In the genomic region with DNA sequence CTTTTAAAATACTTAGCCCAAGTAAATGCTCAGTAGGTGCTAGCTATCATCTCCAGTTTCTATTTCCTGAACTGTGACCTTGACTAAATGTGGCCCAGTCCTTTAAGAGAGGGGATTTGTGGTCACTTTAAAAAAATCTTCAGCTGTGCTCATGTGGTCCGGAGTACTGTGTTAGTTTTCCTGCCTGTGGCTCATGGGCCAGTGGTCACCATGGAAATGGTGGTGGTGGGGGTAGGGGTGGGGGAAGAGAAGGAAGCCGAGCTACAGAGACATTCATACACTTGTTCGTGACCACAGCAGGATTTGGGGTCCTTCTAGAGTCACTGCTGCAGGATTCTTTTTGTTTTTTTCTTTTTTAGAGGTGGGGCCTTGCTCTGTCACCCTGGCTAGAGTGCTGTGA, we compare ENCODE assay signal across 12 cellular contexts. TPM values are rescaled to one million over a fixed set of nuclear protein-coding genes. Genes with fewer than 3 reads are reported as not detected.
DNase-seq lines count a peak whose midpoint lies in the region; ATAC-seq, FAIRE-seq and TF ChIP-seq lines count a peak whose summit lies in the region.
"Had no signal": no experiment of that assay in that cellular context is flagged by ENCODE, and none has a peak within 500 bp of the region (broad histone marks: within the 10 kb centered on the region; RNA-seq: fewer than 3 reads in every experiment).

No MANE protein-coding gene starts in this region.

- peak overlapping the region; percentile 58 for H3K4me3 Mint-ChIP-seq in neural crest cell
- H3K4me3 Mint-ChIP-seq: CD8-positive, alpha-beta memory T cell; IgD-negative memory B cell; T-cell had no signal

- H3K79me2 ChIP-seq in GM12878 (ENCODE audit: control insufficient read depth, insufficient read depth, low read length) (no peaks in the 10 kb centered on the region), OCI-LY7 (ENCODE audit: insufficient read depth, low read depth, low read length) (no peaks in the 10 kb centered on the region)

- H3K27ac Mint-ChIP-seq in neural crest cell (ENCODE audit: unreplicated experiment), result peak overlapping the region; percentile 72
- H3K27ac Mint-ChIP-seq: CD8-positive, alpha-beta memory T cell; IgD-negative memory B cell; T-cell had no signal

- H3K4me1 Mint-ChIP-seq in neural crest cell, result peaks cover 38% of the 10 kb centered on the region
- H3K4me1 Mint-ChIP-seq: CD8-positive, alpha-beta memory T cell; IgD-negative memory B cell; T-cell had no signal

- TF ChIP-seq RAD21 in GM12878 (IDR thresholded peaks at IDR 0.05; ENCODE audit: insufficient read depth, low read depth, low read length), result no peak

- H2AFZ ChIP-seq in GM12878 (ENCODE audit: control insufficient read depth, low read depth, low read length) (no peak overlapping the region), OCI-LY7 (ENCODE audit: low read length) (no peak overlapping the region)

- DNase-seq in EH (ENCODE audit: low read depth) (peak; percentile 10), GM12878 (ENCODE audit: low read depth, low spot score) (no peak), neural crest cell (ENCODE audit: low read depth, low spot score) (no peak), OCI-LY7 (ENCODE audit: low spot score) (no peak), AG08395 (ENCODE audit: low spot score) (no peak)
- DNase-seq: CD8-positive, alpha-beta memory T cell; NCI-H2171 treated with DMSO at 0.1 percent for 48 hours; T-cell had no signal

- no peak overlapping the region for H3K9ac ChIP-seq in GM12878 (ENCODE audit: control insufficient read depth, insufficient read depth, low read length)

- intact Hi-C loops in GM12878 (cut with micrococcal nuclease; ENCODE audit: unreplicated experiment) (no loop called here), OCI-LY7 (cut with micrococcal nuclease; ENCODE audit: unreplicated experiment) (no loop called here)

- no peaks in the 10 kb centered on the region for H3K9me2 ChIP-seq in OCI-LY7 (ENCODE audit: insufficient read depth, low read length)

- no peaks in the 10 kb centered on the region for H3K9me3 ChIP-seq in KOPT-K1 (ENCODE audit: insufficient read depth, low read length, poor library complexity, severe bottlenecking)
- H3K9me3 ChIP-seq in GM12878 (replicated peaks; ENCODE audit: control insufficient read depth, insufficient read depth, low read length), result no peaks in the 10 kb centered on the region
- H3K9me3 ChIP-seq in OCI-LY7 (ENCODE audit: low read length), result no peaks in the 10 kb centered on the region
- H3K9me3 ChIP-seq: ascending aorta had no signal

- TF ChIP-seq CTCF in GM12878 (IDR thresholded peaks at IDR 0.05 in 2 of 3, conservative IDR thresholded peaks at IDR 0.05 in 1 of 3; ENCODE audit: control insufficient read depth in 2 of 3, extremely low read depth in 1 of 3, insufficient read depth in 1 of 3, low read depth in 3 of 3, low read length in 3 of 3) (no peak), neural crest cell (conservative IDR thresholded peaks at IDR 0.05) (no peak), OCI-LY7 (conservative IDR thresholded peaks at IDR 0.05; ENCODE audit: low read length) (no peak)

- POLR2A ChIA-PET in GM12878 (lab: Charles Lee) (no interaction called here), OCI-LY7 (lab: Charles Lee) (interaction anchor here (0.7 to 1.0 kb wide), 4 partner anchors 31 to 1217 kb away, joined by 3 to 4 read pairs (median 3); no protein-coding TSS in a partner anchor)

- no peak for FAIRE-seq in GM12878 (lab: Jason Lieb, UNC)

- H3K9me3 Mint-ChIP-seq in neural crest cell, result no peaks in the 10 kb centered on the region
- H3K9me3 Mint-ChIP-seq: CD8-positive, alpha-beta memory T cell; IgD-negative memory B cell; T-cell had no signal

- no peak overlapping the region for H3K4me2 ChIP-seq in GM12878 (ENCODE audit: control insufficient read depth, insufficient read depth)
- no peak overlapping the region for H3K4me2 ChIP-seq in OCI-LY7 (ENCODE audit: low read length)

- H3K36me3 Mint-ChIP-seq in neural crest cell (ENCODE audit: low read depth), result no peaks in the 10 kb centered on the region
- H3K36me3 Mint-ChIP-seq: CD8-positive, alpha-beta memory T cell; IgD-negative memory B cell; T-cell had no signal

- no peak overlapping the region for H3K4me3 ChIP-seq in GM12878
- no peak overlapping the region for H3K4me3 ChIP-seq in OCI-LY7 (ENCODE audit: low read depth, low read length, poor library complexity, severe bottlenecking)
- H3K4me3 ChIP-seq: ascending aorta had no signal

- in situ Hi-C loops in GM12878 (cut with MboI), result no loop called here

- no peaks in the 10 kb centered on the region for H3K27me3 Mint-ChIP-seq in neural crest cell (ENCODE audit: low read depth)
- H3K27me3 Mint-ChIP-seq: IgD-negative memory B cell had no signal

- H4K20me1 ChIP-seq in GM12878 (ENCODE audit: control insufficient read depth, insufficient read depth) (no peaks in the 10 kb centered on the region), OCI-LY7 (ENCODE audit: insufficient read depth, low read length) (no peaks in the 10 kb centered on the region)

- H3K4me1 ChIP-seq in GM12878 (ENCODE audit: control insufficient read depth, insufficient read depth, low read length) (no peaks in the 10 kb centered on the region), OCI-LY7 (ENCODE audit: insufficient read depth, low read length, poor library complexity, severe bottlenecking) (no peaks in the 10 kb centered on the region)
- H3K4me1 ChIP-seq: ascending aorta had no signal

- TF ChIP-seq POLR2A in GM12878 (IDR thresholded peaks at IDR 0.05; ENCODE audit: low read depth, low read length), result no peak

- BruUV-seq in GM12878 (replicated peaks; lab: Mats Ljungman, UMichigan), result no TSS peak
- no TSS peak for BruUV-seq in OCI-LY7 (replicated peaks; lab: Mats Ljungman, UMichigan)

- WGBS in GM12878 (ENCODE audit: insufficient coverage, insufficient replicate concordance, low lambda C conversion rate, missing lambda C conversion rate), result 13% methylated on average over 3 of the region's 3 CpGs

- RAD21 ChIA-PET in GM12878 (lab: Charles Lee; ENCODE audit: unreplicated experiment), result no interaction called here

- SMC1A ChIA-PET in GM12878 (lab: Charles Lee; ENCODE audit: uncharacterized antibody, unreplicated experiment), result no interaction called here

- ATAC-seq in GM12878 (no peak), GM18517 (IDR thresholded peaks at IDR 0.05; ENCODE audit: unreplicated experiment) (no peak)
- ATAC-seq: T-cell had no signal

- no peak for TF ChIP-seq EP300 in GM12878 (IDR thresholded peaks at IDR 0.05; ENCODE audit: borderline replicate concordance in 1 of 2, control insufficient read depth in 1 of 2, low read depth in 2 of 2, low read length in 2 of 2)

- CTCF ChIA-PET in GM12878 (lab: Yijun Ruan, JAX) (no interaction called here), OCI-LY7 (lab: Charles Lee; ENCODE audit: unreplicated experiment) (no interaction called here)

- no peaks in the 10 kb centered on the region for H3K36me3 ChIP-seq in KOPT-K1 (ENCODE audit: insufficient read depth, low read length)
- no peaks in the 10 kb centered on the region for H3K36me3 ChIP-seq in GM12878 (ENCODE audit: control insufficient read depth in 2 of 2, insufficient read depth in 2 of 2, low read length in 1 of 2)
- no peaks in the 10 kb centered on the region for H3K36me3 ChIP-seq in OCI-LY7 (ENCODE audit: insufficient read depth, low read length)
- H3K36me3 ChIP-seq: ascending aorta had no signal

- H3K27ac ChIP-seq in KOPT-K1 (ENCODE audit: low read depth, low read length, poor library complexity, severe bottlenecking), result peak overlapping the region; percentile 6
- H3K27ac ChIP-seq in GM12878 (ENCODE audit: control insufficient read depth, insufficient read depth), result no peak overlapping the region
- no peak overlapping the region for H3K27ac ChIP-seq in OCI-LY7 (ENCODE audit: low read depth, low read length, poor library complexity, severe bottlenecking)
- H3K27ac ChIP-seq: ascending aorta had no signal

- peaks cover 0 to 1% of the 10 kb centered on the region in 2 experiments; a peak in 2 of 4 replicates for H3K27me3 ChIP-seq in GM12878 (replicated peaks in 1 of 2; ENCODE audit: control insufficient read depth in 2 of 2, insufficient read depth in 2 of 2, low read length in 1 of 2)
- H3K27me3 ChIP-seq: ascending aorta had no signal

TF ChIP-seq in GM12878, 131 proteins besides CTCF, POLR2A, EP300 and RAD21 (continues in another document):
- TF ChIP-seq, protein P1, sequence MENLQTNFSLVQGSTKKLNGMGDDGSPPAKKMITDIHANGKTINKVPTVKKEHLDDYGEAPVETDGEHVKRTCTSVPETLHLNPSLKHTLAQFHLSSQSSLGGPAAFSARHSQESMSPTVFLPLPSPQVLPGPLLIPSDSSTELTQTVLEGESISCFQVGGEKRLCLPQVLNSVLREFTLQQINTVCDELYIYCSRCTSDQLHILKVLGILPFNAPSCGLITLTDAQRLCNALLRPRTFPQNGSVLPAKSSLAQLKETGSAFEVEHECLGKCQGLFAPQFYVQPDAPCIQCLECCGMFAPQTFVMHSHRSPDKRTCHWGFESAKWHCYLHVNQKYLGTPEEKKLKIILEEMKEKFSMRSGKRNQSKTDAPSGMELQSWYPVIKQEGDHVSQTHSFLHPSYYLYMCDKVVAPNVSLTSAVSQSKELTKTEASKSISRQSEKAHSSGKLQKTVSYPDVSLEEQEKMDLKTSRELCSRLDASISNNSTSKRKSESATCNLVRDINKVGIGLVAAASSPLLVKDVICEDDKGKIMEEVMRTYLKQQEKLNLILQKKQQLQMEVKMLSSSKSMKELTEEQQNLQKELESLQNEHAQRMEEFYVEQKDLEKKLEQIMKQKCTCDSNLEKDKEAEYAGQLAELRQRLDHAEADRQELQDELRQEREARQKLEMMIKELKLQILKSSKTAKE (IDR thresholded peaks at IDR 0.05; ENCODE audit: low read depth, poor library complexity, severe bottlenecking), result no peak

RNA-seq across cellular contexts. Expression of a gene that starts 25.7 kb away (rescaled TPM):
- total RNA-seq in GM12878 (2013; cell fraction: nucleolus; rRNA removed), result 17.3 and 20.4 TPM in 2 replicates
- total RNA-seq in GM12878 (2014; rRNA removed), result 5.9 and 7.6 TPM in 2 replicates
- 2.4 TPM in 2 replicates for total RNA-seq in GM12878 (2014; rRNA removed; fragmentation: Illumina TruSeq; extraction: Trizol)
- total RNA-seq in GM12878 (2021), result 11.6 and 11.7 TPM in 2 replicates
- polyA plus RNA-seq in GM12878 (2011; ENCODE audit: low read depth), result 1.5 TPM
- polyA plus RNA-seq in GM12878 (2011; rRNA removed), result 0.20 and 0.83 TPM in 2 replicates
- 0.79 and 0.84 TPM in 2 replicates for polyA plus RNA-seq in GM12878 (2011; cell fraction: cytosol; rRNA removed)
- 0.90 and 1.5 TPM in 2 replicates for polyA plus RNA-seq in GM12878 (2011; cell fraction: nucleus; rRNA removed)
- polyA plus RNA-seq in GM12878 (2012), result 2.9 and 3.1 TPM in 2 replicates
- polyA plus RNA-seq in GM12878 (2014; fragmentation: Illumina TruSeq; extraction: Trizol), result 1.6 and 3.2 TPM in 2 replicates
- polyA plus RNA-seq in GM12878 (2014; fragmentation: Nextera tagmentation; extraction: Ambion mirVana), result under 1 TPM; 0.35 to 0.42 TPM
- polyA plus RNA-seq in GM12878 (2014; rRNA removed), result 7.0 and 7.4 TPM in 2 replicates
- 1 to 10 TPM in 1 of 2 experiments, under 1 TPM in 1; 0.79 to 2.1 TPM for polyA plus RNA-seq in GM12878 (2016; fragmentation: Nextera tagmentation; extraction: Ambion mirVana)
- 1.1 TPM in 2 replicates for polyA minus RNA-seq in GM12878 (2011; rRNA and poly(A)+ RNA removed)
- polyA minus RNA-seq in GM12878 (2011; cell fraction: cytosol; rRNA and poly(A)+ RNA removed), result 0.73 and 0.80 TPM in 2 replicates
- 0.36 and 0.96 TPM in 2 replicates for polyA minus RNA-seq in GM12878 (2011; cell fraction: nucleus; rRNA and poly(A)+ RNA removed)
- 5.7 and 6.2 TPM in 2 replicates for total RNA-seq in neural crest cell
- total RNA-seq in OCI-LY7 (2014; rRNA removed; shearing (Covaris generic)), result not detected in 2 replicates
- not detected in 2 replicates for total RNA-seq in OCI-LY7 (2022)
- total RNA-seq: ascending aorta had no signal
- polyA plus RNA-seq: CD8-positive, alpha-beta memory T cell had no signal
